Comparison of ENCODE assay signal across 1 cellular context in the genomic region with DNA sequence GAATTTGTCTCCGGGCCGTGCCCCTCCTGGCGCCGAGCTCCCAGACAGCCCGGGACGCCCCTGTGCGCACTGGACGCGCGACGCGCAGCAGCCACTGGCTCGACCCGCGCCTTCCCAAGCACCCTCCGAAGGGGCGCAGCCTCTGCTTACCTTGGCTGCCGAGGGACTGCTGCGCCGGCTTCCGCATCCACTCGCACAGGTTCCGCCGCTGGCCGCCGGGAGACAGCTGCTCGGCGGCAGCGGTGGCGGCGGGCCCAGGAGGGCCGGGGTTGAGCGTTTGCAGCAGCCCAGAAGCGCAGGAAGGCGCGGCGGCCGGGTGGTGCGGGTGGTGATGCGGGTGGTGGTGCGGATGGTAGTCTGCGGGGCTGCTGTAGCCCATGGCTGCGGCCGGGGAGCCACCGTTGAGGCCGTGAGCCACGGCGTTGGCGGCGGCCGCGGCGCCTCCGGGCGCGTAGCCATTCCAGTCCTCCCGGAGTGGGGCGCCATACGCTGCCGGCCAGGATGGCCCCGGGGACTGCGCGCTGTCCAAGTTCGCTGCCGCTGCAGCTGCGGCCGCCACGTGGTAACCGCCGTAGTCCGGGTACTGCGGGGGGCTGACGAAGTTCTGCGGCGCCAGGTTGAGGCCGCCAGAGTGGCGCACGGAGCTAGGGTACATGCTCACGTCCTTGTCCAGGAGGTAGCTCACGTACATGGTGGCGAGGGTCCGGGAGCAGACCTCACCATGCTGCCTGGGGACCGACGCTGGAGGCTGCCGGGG.
A peak's percentile ranks its signal among the peaks of the same experiment; 100 is the strongest.
TF ChIP-seq lines count a peak whose summit lies in the region.

No MANE protein-coding gene starts in this region.

TF ChIP-seq in GM23338, 12 proteins besides CTCF, POLR2A, EP300 and RAD21 (continued from another document):
- TF ChIP-seq ZNF331 (CRISPR knock-in tag; IDR thresholded peaks at IDR 0.05; ENCODE audit: low read depth) (no peak), JUNB (IDR thresholded peaks at IDR 0.05; ENCODE audit: unreplicated experiment) (no peak), NANOG (IDR thresholded peaks at IDR 0.05; ENCODE audit: borderline replicate concordance) (no peak), EZH2phosphoT487 (IDR thresholded peaks at IDR 0.05; ENCODE audit: unreplicated experiment) (peak; percentile 73), STAT1 (IDR thresholded peaks at IDR 0.05; ENCODE audit: unreplicated experiment) (no peak), CREB1 (CRISPR knock-in tag; IDR thresholded peaks at IDR 0.05; ENCODE audit: low read depth) (0 out of 2 replicates have a peak, but pooled peaks have one; percentile 54), POLR2AphosphoS5 (IDR thresholded peaks at IDR 0.05; ENCODE audit: low read depth) (no peak)
- TF ChIP-seq, protein P1, sequence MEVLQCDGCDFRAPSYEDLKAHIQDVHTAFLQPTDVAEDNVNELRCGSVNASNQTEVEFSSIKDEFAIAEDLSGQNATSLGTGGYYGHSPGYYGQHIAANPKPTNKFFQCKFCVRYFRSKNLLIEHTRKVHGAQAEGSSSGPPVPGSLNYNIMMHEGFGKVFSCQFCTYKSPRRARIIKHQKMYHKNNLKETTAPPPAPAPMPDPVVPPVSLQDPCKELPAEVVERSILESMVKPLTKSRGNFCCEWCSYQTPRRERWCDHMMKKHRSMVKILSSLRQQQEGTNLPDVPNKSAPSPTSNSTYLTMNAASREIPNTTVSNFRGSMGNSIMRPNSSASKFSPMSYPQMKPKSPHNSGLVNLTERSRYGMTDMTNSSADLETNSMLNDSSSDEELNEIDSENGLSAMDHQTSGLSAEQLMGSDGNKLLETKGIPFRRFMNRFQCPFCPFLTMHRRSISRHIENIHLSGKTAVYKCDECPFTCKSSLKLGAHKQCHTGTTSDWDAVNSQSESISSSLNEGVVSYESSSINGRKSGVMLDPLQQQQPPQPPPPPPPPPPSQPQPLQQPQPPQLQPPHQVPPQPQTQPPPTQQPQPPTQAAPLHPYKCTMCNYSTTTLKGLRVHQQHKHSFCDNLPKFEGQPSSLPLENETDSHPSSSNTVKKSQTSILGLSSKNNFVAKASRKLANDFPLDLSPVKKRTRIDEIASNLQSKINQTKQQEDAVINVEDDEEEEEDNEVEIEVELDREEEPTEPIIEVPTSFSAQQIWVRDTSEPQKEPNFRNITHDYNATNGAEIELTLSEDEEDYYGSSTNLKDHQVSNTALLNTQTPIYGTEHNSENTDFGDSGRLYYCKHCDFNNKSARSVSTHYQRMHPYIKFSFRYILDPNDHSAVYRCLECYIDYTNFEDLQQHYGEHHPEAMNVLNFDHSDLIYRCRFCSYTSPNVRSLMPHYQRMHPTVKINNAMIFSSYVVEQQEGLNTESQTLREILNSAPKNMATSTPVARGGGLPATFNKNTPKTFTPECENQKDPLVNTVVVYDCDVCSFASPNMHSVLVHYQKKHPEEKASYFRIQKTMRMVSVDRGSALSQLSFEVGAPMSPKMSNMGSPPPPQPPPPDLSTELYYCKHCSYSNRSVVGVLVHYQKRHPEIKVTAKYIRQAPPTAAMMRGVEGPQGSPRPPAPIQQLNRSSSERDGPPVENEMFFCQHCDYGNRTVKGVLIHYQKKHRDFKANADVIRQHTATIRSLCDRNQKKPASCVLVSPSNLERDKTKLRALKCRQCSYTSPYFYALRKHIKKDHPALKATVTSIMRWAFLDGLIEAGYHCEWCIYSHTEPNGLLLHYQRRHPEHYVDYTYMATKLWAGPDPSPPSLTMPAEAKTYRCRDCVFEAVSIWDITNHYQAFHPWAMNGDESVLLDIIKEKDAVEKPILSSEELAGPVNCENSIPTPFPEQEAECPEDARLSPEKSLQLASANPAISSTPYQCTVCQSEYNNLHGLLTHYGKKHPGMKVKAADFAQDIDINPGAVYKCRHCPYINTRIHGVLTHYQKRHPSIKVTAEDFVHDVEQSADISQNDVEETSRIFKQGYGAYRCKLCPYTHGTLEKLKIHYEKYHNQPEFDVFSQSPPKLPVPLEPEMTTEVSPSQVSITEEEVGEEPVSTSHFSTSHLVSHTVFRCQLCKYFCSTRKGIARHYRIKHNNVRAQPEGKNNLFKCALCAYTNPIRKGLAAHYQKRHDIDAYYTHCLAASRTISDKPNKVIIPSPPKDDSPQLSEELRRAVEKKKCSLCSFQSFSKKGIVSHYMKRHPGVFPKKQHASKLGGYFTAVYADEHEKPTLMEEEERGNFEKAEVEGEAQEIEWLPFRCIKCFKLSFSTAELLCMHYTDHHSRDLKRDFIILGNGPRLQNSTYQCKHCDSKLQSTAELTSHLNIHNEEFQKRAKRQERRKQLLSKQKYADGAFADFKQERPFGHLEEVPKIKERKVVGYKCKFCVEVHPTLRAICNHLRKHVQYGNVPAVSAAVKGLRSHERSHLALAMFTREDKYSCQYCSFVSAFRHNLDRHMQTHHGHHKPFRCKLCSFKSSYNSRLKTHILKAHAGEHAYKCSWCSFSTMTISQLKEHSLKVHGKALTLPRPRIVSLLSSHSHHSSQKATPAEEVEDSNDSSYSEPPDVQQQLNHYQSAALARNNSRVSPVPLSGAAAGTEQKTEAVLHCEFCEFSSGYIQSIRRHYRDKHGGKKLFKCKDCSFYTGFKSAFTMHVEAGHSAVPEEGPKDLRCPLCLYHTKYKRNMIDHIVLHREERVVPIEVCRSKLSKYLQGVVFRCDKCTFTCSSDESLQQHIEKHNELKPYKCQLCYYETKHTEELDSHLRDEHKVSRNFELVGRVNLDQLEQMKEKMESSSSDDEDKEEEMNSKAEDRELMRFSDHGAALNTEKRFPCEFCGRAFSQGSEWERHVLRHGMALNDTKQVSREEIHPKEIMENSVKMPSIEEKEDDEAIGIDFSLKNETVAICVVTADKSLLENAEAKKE (CRISPR knock-in tag; IDR thresholded peaks at IDR 0.05): no peak
